8 cellular contexts compared by ENCODE assay signal in genomic region chrX:138775501-138775900, GRCh38.
DNase-seq lines count a peak whose midpoint lies in the region; ATAC-seq and TF ChIP-seq lines count a peak whose summit lies in the region.

No MANE protein-coding gene starts in this region.

- no peaks in the 10 kb centered on the region for H3K36me3 ChIP-seq in heart left ventricle
- no peaks in the 10 kb centered on the region for H3K36me3 ChIP-seq in esophagus muscularis mucosa
- H3K36me3 ChIP-seq in testis (ENCODE audit: low read depth, missing control alignments), result no peaks in the 10 kb centered on the region

- no peak for TF ChIP-seq EP300 in esophagus muscularis mucosa (IDR thresholded peaks at IDR 0.05)

- TF ChIP-seq POLR2A in heart left ventricle (IDR thresholded peaks at IDR 0.05) (no peak), esophagus muscularis mucosa (IDR thresholded peaks at IDR 0.05; ENCODE audit: low read depth) (no peak), testis (IDR thresholded peaks at IDR 0.05) (no peak)

- no peaks in the 10 kb centered on the region for H3K9me3 ChIP-seq in heart left ventricle
- no peaks in the 10 kb centered on the region for H3K9me3 ChIP-seq in esophagus muscularis mucosa
- no peaks in the 10 kb centered on the region for H3K9me3 ChIP-seq in testis

- H3K27me3 ChIP-seq in heart left ventricle, result peaks cover 0 to 4% (median 0%) of the 10 kb centered on the region in 9 donors
- H3K27me3 ChIP-seq in esophagus muscularis mucosa, result no peaks in the 10 kb centered on the region
- H3K27me3 ChIP-seq in testis, result no peaks in the 10 kb centered on the region

- no peak overlapping the region for H3K4me3 ChIP-seq in heart left ventricle
- no peak overlapping the region for H3K4me3 ChIP-seq in esophagus muscularis mucosa
- no peak overlapping the region for H3K4me3 ChIP-seq in testis

- intact Hi-C loops in heart left ventricle (cut with DNase I), result loop anchor here in 7 of 10 donors (5.0 to 10.0 kb wide), 5 partner anchors 649 to 1199 kb away; no protein-coding TSS in a partner anchor
- intact Hi-C loops in left ventricle myocardium superior (cut with micrococcal nuclease), result no loop called here
- intact Hi-C loops in esophagus muscularis mucosa (cut with DNase I), result no loop called here
- intact Hi-C loops in testis (cut with DNase I; ENCODE audit: low total_unique reads), result no loop called here

- peak in 10 of 12 donors; percentile 13 to 49 (median 38) for TF ChIP-seq CTCF in heart left ventricle (IDR thresholded peaks at IDR 0.05)
- peak in 2 of 3 experiments; percentile 37 to 46 for TF ChIP-seq CTCF in esophagus muscularis mucosa (IDR thresholded peaks at IDR 0.05)
- peak in 2 of 3 experiments; percentile 29 to 37 for TF ChIP-seq CTCF in testis (IDR thresholded peaks at IDR 0.05)

- WGBS in heart left ventricle, 4 donors, result 4 to 7% (median 5%) methylated on average over 5 of the region's 5 CpGs
- WGBS in esophagus muscularis mucosa, result 6% methylated on average over 5 of the region's 5 CpGs
- 12 to 17% methylated on average over 5 of the region's 5 CpGs for WGBS in testis, 2 donors

- H3K27ac ChIP-seq in heart left ventricle (no peak overlapping the region), esophagus muscularis mucosa (replicated peaks in 1 of 4) (no peak overlapping the region), testis (no peak overlapping the region)

- H3K4me1 ChIP-seq in heart left ventricle (no peaks in the 10 kb centered on the region), esophagus muscularis mucosa (no peaks in the 10 kb centered on the region), testis (no peaks in the 10 kb centered on the region)

- ATAC-seq in heart left ventricle, result no peak
- ATAC-seq in left ventricle myocardium superior, result no peak

- DNase-seq in heart left ventricle, result no peak
- no peak for DNase-seq in left ventricle myocardium superior
- DNase-seq in NCI-H460 (ENCODE audit: extremely low read depth, low read depth), result peak; percentile 19
- DNase-seq in esophagus muscularis mucosa (ENCODE audit: extremely low spot score), result no peak
- DNase-seq in testis, result no peak
- no peak for DNase-seq in globus pallidus (ENCODE audit: low spot score)
- no peak for DNase-seq in NCI-H2081 (lab: John Stamatoyannopoulos, UW)
- DNase-seq in activated CD4-positive, alpha-beta T cell treated with anti-CD3 and anti-CD28 coated beads, Interleukin-2, amount 50 U/mL, for 1 hour, result no peak

Comparison
In these comparisons a context has a peak if more than half of its experiments do, and no peak if none do; other contexts are left out.
1. intact Hi-C loops: an anchor here in heart left ventricle (5.0 to 10.0 kb wide); none called in left ventricle myocardium superior, esophagus muscularis mucosa and testis.